Comparison of ENCODE assay signal across 8 cellular contexts in genomic region chr3:10322355-10322715, GRCh38. TPM values are rescaled to one million over a fixed set of nuclear protein-coding genes. Genes with fewer than 3 reads are reported as not detected.
DNase-seq lines count a peak whose midpoint lies in the region; ATAC-seq and TF ChIP-seq lines count a peak whose summit lies in the region.

No MANE protein-coding gene starts in this region.

- H3K4me3 Mint-ChIP-seq in natural killer cell = peak overlapping the region; percentile 90
- H3K4me3 Mint-ChIP-seq in natural killer cell treated with Interleukin-12 subunit alpha and Interleukin-12 subunit beta and Interleukin-15 and Interleukin-18, amount 100 ng/mL, for 72 hours = no peak overlapping the region
- no peak overlapping the region for H3K4me3 Mint-ChIP-seq in endodermal cell

- TF ChIP-seq EP300 in transverse colon (IDR thresholded peaks at IDR 0.05; ENCODE audit: low read depth) = no peak

- intact Hi-C loops in natural killer cell (cut with micrococcal nuclease) = loop anchor here (5.0 kb wide), 1 partner anchor 205 kb away; the partner anchor contains the start of gene BRK1
- intact Hi-C loops in transverse colon (cut with DNase I; ENCODE audit: low total_unique reads) = no loop called here
- intact Hi-C loops in aorta (cut with DNase I) = no loop called here

- H3K4me1 Mint-ChIP-seq in natural killer cell (peaks cover 25 to 28% of the 10 kb centered on the region in 2 donors), endodermal cell (peaks cover 13% of the 10 kb centered on the region)
- peaks cover 9 to 21% of the 10 kb centered on the region in 2 donors for H3K4me1 Mint-ChIP-seq in natural killer cell treated with Interleukin-12 subunit alpha and Interleukin-12 subunit beta and Interleukin-15 and Interleukin-18, amount 100 ng/mL, for 72 hours (ENCODE audit: low read depth in 2 of 2)

- peak overlapping the region in 1 of 2 donors; percentile 91 for H3K27ac Mint-ChIP-seq in natural killer cell
- H3K27ac Mint-ChIP-seq in natural killer cell treated with Interleukin-12 subunit alpha and Interleukin-12 subunit beta and Interleukin-15 and Interleukin-18, amount 100 ng/mL, for 72 hours = no peak overlapping the region
- peak overlapping the region; percentile 30 for H3K27ac Mint-ChIP-seq in endodermal cell

- DNase-seq in natural killer cell (no peak), NOMO-1 (lab: John Stamatoyannopoulos, UW; ENCODE audit: unreplicated experiment in 2 of 2) (peak; percentile 33 to 58), endodermal cell (no peak), GM19238 (ENCODE audit: insufficient read length, low spot score) (no peak), transverse colon (no peak), aorta (no peak), NCI-H2171 treated with DMSO at 0.1 percent for 48 hours (lab: John Stamatoyannopoulos, UW) (no peak)
- no peak for DNase-seq in natural killer cell treated with Interleukin-12 subunit alpha and Interleukin-12 subunit beta and Interleukin-15 and Interleukin-18, amount 100 ng/mL, for 72 hours (ENCODE audit: low spot score)

- H3K27me3 Mint-ChIP-seq in natural killer cell (ENCODE audit: low read depth in 2 of 2) (peaks cover 0 to 22% of the 10 kb centered on the region in 2 donors), endodermal cell (ENCODE audit: insufficient read depth) (peaks cover 14% of the 10 kb centered on the region)
- peaks cover 11 to 19% of the 10 kb centered on the region in 2 donors for H3K27me3 Mint-ChIP-seq in natural killer cell treated with Interleukin-12 subunit alpha and Interleukin-12 subunit beta and Interleukin-15 and Interleukin-18, amount 100 ng/mL, for 72 hours

- H3K9me3 ChIP-seq in endodermal cell (ENCODE audit: control insufficient read depth, low read length) (no peaks in the 10 kb centered on the region), transverse colon (no peaks in the 10 kb centered on the region), aorta (ENCODE audit: control insufficient read depth, low read length) (no peaks in the 10 kb centered on the region)

- H3K9me3 Mint-ChIP-seq in natural killer cell (no peaks in the 10 kb centered on the region), endodermal cell (no peaks in the 10 kb centered on the region)
- H3K9me3 Mint-ChIP-seq in natural killer cell treated with Interleukin-12 subunit alpha and Interleukin-12 subunit beta and Interleukin-15 and Interleukin-18, amount 100 ng/mL, for 72 hours = no peaks in the 10 kb centered on the region

- ATAC-seq in natural killer cell (no peak), aorta (ENCODE audit: low FRiP score) (no peak)
- ATAC-seq in natural killer cell treated with Interleukin-12 subunit alpha and Interleukin-12 subunit beta and Interleukin-15 and Interleukin-18, amount 100 ng/mL, for 72 hours = no peak

- peaks cover 42% of the 10 kb centered on the region for H3K27me3 ChIP-seq in endodermal cell (ENCODE audit: control insufficient read depth, insufficient read depth, low read length, poor library complexity, severe bottlenecking)
- peaks cover 10% of the 10 kb centered on the region for H3K27me3 ChIP-seq in transverse colon
- no peaks in the 10 kb centered on the region for H3K27me3 ChIP-seq in aorta (ENCODE audit: control insufficient read depth in 1 of 2, insufficient read depth in 2 of 2, low read length in 1 of 2)

- in situ Hi-C loops in transverse colon (cut with MboI; ENCODE audit: low pct_ligation_motif_present in 1 of 4, low pct_unique_long_range_greater_than_20kb in 1 of 4, low sequenced_read_pairs in 3 of 4) = no loop called here

- H3K27ac ChIP-seq in endodermal cell (ENCODE audit: low read depth, low read length) (no peak overlapping the region), transverse colon (no peak overlapping the region), aorta (ENCODE audit: low read depth in 1 of 2, low read length in 2 of 2) (no peak overlapping the region)

- peak; percentile 29 for TF ChIP-seq CTCF in natural killer cell (IDR thresholded peaks at IDR 0.05)
- TF ChIP-seq CTCF in endodermal cell (conservative IDR thresholded peaks at IDR 0.05) = peak; percentile 72
- TF ChIP-seq CTCF in transverse colon (IDR thresholded peaks at IDR 0.05) = no peak

- H3K9ac ChIP-seq in endodermal cell (ENCODE audit: extremely low read depth, low read length, poor library complexity, severe bottlenecking) = no peak overlapping the region

- peaks cover 11% of the 10 kb centered on the region for H3K4me1 ChIP-seq in endodermal cell (ENCODE audit: control insufficient read depth, insufficient read depth, low read length)
- H3K4me1 ChIP-seq in transverse colon = peaks cover 0 to 31% (median 15%) of the 10 kb centered on the region in 4 donors
- no peaks in the 10 kb centered on the region for H3K4me1 ChIP-seq in aorta (ENCODE audit: control insufficient read depth in 1 of 2, insufficient read depth in 2 of 2, low read length in 2 of 2)

- no peak for TF ChIP-seq POLR2A in transverse colon (IDR thresholded peaks at IDR 0.05)

- peaks cover 21% of the 10 kb centered on the region for H3K36me3 ChIP-seq in endodermal cell (ENCODE audit: control insufficient read depth, insufficient read depth, low read length)
- peaks cover 0 to 14% (median 1%) of the 10 kb centered on the region in 4 donors for H3K36me3 ChIP-seq in transverse colon
- H3K36me3 ChIP-seq in aorta (ENCODE audit: control insufficient read depth in 1 of 2, insufficient read depth in 2 of 2, low read length in 1 of 2) = peaks cover 0 to 8% of the 10 kb centered on the region in 2 donors

- H3K4me3 ChIP-seq in endodermal cell (ENCODE audit: low read length) = no peak overlapping the region
- H3K4me3 ChIP-seq in transverse colon = no peak overlapping the region
- H3K4me3 ChIP-seq in aorta (ENCODE audit: low read length in 2 of 2) = no peak overlapping the region

- WGBS in endodermal cell (ENCODE audit: insufficient coverage in 1 of 2, insufficient read length in 1 of 2), 2 experiments = 92% methylated on average over 1 of the region's 1 CpG; no CpG with 5 or more reads in 1 of the 2 experiments
- 91% methylated on average over 1 of the region's 1 CpG; no CpG with 5 or more reads in 1 of the 2 donors for WGBS in transverse colon (ENCODE audit: low coverage in 1 of 2), 2 donors
- WGBS in aorta, 2 donors = 86 to 100% methylated on average over 1 of the region's 1 CpG

- H3K36me3 Mint-ChIP-seq in natural killer cell (no peaks in the 10 kb centered on the region), endodermal cell (ENCODE audit: low read depth) (peaks cover 19% of the 10 kb centered on the region)
- H3K36me3 Mint-ChIP-seq in natural killer cell treated with Interleukin-12 subunit alpha and Interleukin-12 subunit beta and Interleukin-15 and Interleukin-18, amount 100 ng/mL, for 72 hours = no peaks in the 10 kb centered on the region

RNA-seq across cellular contexts. Expression of gene SEC13, which starts 1.4 kb away (rescaled TPM):
- total RNA-seq in natural killer cell (100 to 1,000 TPM in 1 of 3 donors, 10 to 100 TPM in 2; 88.6 to 105 (median 99.3) TPM), endodermal cell (100 to 1,000 TPM; 140 to 142 TPM), transverse colon (100 to 1,000 TPM; 106 to 181 (median 164) TPM), aorta (10 to 100 TPM; 88.8 to 95.6 TPM)
- 100 to 1,000 TPM; 125 to 148 TPM for total RNA-seq in natural killer cell treated with Interleukin-12 subunit alpha and Interleukin-12 subunit beta and Interleukin-15 and Interleukin-18, amount 100 ng/mL, for 72 hours
- 118 TPM for polyA plus RNA-seq in endodermal cell (2013, experiment 1 of 2)
- polyA plus RNA-seq in endodermal cell (2013, experiment 2 of 2) = 117 TPM
- 100 to 1,000 TPM; 114 to 121 TPM for polyA plus RNA-seq in aorta

RNA-seq across cellular contexts. Expression of gene GHRL, which starts 29.6 kb away (rescaled TPM):
- total RNA-seq in natural killer cell (1 to 10 TPM; 1.4 to 2.6 (median 1.5) TPM), endodermal cell (not detected), transverse colon (1 to 10 TPM in 1 of 4 donors, under 1 TPM in 1, not detected in 2; 0.55 to 8.2 TPM), aorta (1 to 10 TPM; 1.6 to 1.7 TPM)
- total RNA-seq in natural killer cell treated with Interleukin-12 subunit alpha and Interleukin-12 subunit beta and Interleukin-15 and Interleukin-18, amount 100 ng/mL, for 72 hours = under 1 TPM; 0.69 to 0.78 TPM
- polyA plus RNA-seq in endodermal cell (2013, experiment 1 of 2) = 0.36 TPM
- polyA plus RNA-seq in endodermal cell (2013, experiment 2 of 2) = not detected
- under 1 TPM in 1 of 2 donors, not detected in 1; 0.36 TPM for polyA plus RNA-seq in aorta

Comparison
In these comparisons a context has a peak if more than half of its experiments do, and no peak if none do; other contexts are left out.
1. DNase-seq: peak in NOMO-1 (2 of 2); none in natural killer cell (single experiment), natural killer cell treated with Interleukin-12 subunit alpha and Interleukin-12 subunit beta and Interleukin-15 and Interleukin-18, amount 100 ng/mL, for 72 hours (single experiment), endodermal cell (single experiment), GM19238 (single experiment), transverse colon (single experiment), aorta (0 of 2) and NCI-H2171 treated with DMSO at 0.1 percent for 48 hours (single experiment).
2. CTCF ChIP-seq: peak in natural killer cell (single experiment) and endodermal cell (single experiment); none in transverse colon (0 of 5).